ENCODE assay signal across 1 cellular context in genomic region chrX:54044126-54044876, GRCh38.
TF ChIP-seq lines count a peak whose summit lies in the region.

Gene PHF8, minus strand, starts transcription at chrX:54044473. Its CDS starts 1,745 bp downstream, at chrX:54042728.

TF ChIP-seq in K562, 482 proteins besides CTCF, POLR2A, EP300 and RAD21 (continued from another document and continues in another):
- TF ChIP-seq, protein P1, sequence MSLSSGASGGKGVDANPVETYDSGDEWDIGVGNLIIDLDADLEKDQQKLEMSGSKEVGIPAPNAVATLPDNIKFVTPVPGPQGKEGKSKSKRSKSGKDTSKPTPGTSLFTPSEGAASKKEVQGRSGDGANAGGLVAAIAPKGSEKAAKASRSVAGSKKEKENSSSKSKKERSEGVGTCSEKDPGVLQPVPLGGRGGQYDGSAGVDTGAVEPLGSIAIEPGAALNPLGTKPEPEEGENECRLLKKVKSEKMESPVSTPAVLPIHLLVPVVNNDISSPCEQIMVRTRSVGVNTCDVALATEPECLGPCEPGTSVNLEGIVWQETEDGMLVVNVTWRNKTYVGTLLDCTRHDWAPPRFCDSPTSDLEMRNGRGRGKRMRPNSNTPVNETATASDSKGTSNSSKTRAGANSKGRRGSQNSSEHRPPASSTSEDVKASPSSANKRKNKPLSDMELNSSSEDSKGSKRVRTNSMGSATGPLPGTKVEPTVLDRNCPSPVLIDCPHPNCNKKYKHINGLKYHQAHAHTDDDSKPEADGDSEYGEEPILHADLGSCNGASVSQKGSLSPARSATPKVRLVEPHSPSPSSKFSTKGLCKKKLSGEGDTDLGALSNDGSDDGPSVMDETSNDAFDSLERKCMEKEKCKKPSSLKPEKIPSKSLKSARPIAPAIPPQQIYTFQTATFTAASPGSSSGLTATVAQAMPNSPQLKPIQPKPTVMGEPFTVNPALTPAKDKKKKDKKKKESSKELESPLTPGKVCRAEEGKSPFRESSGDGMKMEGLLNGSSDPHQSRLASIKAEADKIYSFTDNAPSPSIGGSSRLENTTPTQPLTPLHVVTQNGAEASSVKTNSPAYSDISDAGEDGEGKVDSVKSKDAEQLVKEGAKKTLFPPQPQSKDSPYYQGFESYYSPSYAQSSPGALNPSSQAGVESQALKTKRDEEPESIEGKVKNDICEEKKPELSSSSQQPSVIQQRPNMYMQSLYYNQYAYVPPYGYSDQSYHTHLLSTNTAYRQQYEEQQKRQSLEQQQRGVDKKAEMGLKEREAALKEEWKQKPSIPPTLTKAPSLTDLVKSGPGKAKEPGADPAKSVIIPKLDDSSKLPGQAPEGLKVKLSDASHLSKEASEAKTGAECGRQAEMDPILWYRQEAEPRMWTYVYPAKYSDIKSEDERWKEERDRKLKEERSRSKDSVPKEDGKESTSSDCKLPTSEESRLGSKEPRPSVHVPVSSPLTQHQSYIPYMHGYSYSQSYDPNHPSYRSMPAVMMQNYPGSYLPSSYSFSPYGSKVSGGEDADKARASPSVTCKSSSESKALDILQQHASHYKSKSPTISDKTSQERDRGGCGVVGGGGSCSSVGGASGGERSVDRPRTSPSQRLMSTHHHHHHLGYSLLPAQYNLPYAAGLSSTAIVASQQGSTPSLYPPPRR (CRISPR knock-in tag; IDR thresholded peaks at IDR 0.05; ENCODE audit: borderline replicate concordance) = no peak
- TF ChIP-seq ATF7 (IDR thresholded peaks at IDR 0.05) (peak; percentile 99), PHTF2 (CRISPR knock-in tag; IDR thresholded peaks at IDR 0.05) (no peak), PRPF4 (IDR thresholded peaks at IDR 0.05; ENCODE audit: insufficient read depth, low read depth, low read length, poor library complexity, severe bottlenecking) (no peak), NR1H2 (CRISPR knock-in tag; IDR thresholded peaks at IDR 0.05) (no peak), TCF7L2 (IDR thresholded peaks at IDR 0.05; ENCODE audit: low read depth, low read length) (no peak), ARID2 (IDR thresholded peaks at IDR 0.05) (no peak), ZBTB40 (IDR thresholded peaks at IDR 0.05) (peak; percentile 100), ZBTB40 (CRISPR knock-in tag; IDR thresholded peaks at IDR 0.05) (peak; percentile 100), TRIM28 (IDR thresholded peaks at IDR 0.05) (no peak), TAF1 (IDR thresholded peaks at IDR 0.05; ENCODE audit: control insufficient read depth, extremely low read depth, insufficient read depth, low read length, severe bottlenecking) (peak; percentile 31), GABPA (tag; conservative IDR thresholded peaks at IDR 0.05; ENCODE audit: low read depth) (peak; percentile 78), HNRNPK (IDR thresholded peaks at IDR 0.05; ENCODE audit: low read depth, low read length, poor library complexity, severe bottlenecking) (no peak), KDM5B (IDR thresholded peaks at IDR 0.05; ENCODE audit: insufficient replicate concordance, low read depth, low read length) (peak; percentile 31), RBM22 (IDR thresholded peaks at IDR 0.05; ENCODE audit: low read depth, low read length, poor library complexity, severe bottlenecking) (no peak), NFIX (CRISPR knock-in tag; IDR thresholded peaks at IDR 0.05; ENCODE audit: low read depth) (no peak), ETV5 (CRISPR knock-in tag; IDR thresholded peaks at IDR 0.05; ENCODE audit: low read depth) (peak; percentile 50; the same call in 1 of the 2 replicates), ARID4B (CRISPR knock-in tag; IDR thresholded peaks at IDR 0.05) (peak; percentile 92), ZBTB8A (IDR thresholded peaks at IDR 0.05; ENCODE audit: partially characterized antibody) (no peak), MCM3 (IDR thresholded peaks at IDR 0.05) (no peak), ARHGAP35 (IDR thresholded peaks at IDR 0.05; ENCODE audit: partially characterized antibody) (no peak), POLR2AphosphoS5 (IDR thresholded peaks at IDR 0.05; ENCODE audit: control insufficient read depth, insufficient read depth, low read depth, low read length) (peak; percentile 51; the same call in 1 of the 2 replicates), TBL1XR1 (IDR thresholded peaks at IDR 0.05; ENCODE audit: low read length in 2 of 2) (peak in 1 of 2 experiments; percentile 37; a peak in 2 of 4 replicates), HNRNPH1 (optimal IDR thresholded peaks at IDR 0.05; ENCODE audit: low read depth, low read length) (no peak), PHF20 (IDR thresholded peaks at IDR 0.05; ENCODE audit: partially characterized antibody) (peak; percentile 89), SMARCB1 (IDR thresholded peaks at IDR 0.05; ENCODE audit: insufficient read length, low read depth) (no peak), ZNF512 (tag; IDR thresholded peaks at IDR 0.05) (no peak), HMGN3 (IDR thresholded peaks at IDR 0.05; ENCODE audit: borderline replicate concordance, extremely low read depth, insufficient read length, low read depth, low read length) (peak; percentile 64), SREBF1 (IDR thresholded peaks at IDR 0.05; ENCODE audit: borderline replicate concordance, low read depth, low read length) (0 out of 2 replicates have a peak, but pooled peaks have one; percentile 44), MAFG (tag; conservative IDR thresholded peaks at IDR 0.05) (no peak)
- TF ChIP-seq, protein P2, sequence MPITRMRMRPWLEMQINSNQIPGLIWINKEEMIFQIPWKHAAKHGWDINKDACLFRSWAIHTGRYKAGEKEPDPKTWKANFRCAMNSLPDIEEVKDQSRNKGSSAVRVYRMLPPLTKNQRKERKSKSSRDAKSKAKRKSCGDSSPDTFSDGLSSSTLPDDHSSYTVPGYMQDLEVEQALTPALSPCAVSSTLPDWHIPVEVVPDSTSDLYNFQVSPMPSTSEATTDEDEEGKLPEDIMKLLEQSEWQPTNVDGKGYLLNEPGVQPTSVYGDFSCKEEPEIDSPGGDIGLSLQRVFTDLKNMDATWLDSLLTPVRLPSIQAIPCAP (CRISPR knock-in tag; IDR thresholded peaks at IDR 0.05; ENCODE audit: borderline replicate concordance) = no peak
- TF ChIP-seq, protein P3, sequence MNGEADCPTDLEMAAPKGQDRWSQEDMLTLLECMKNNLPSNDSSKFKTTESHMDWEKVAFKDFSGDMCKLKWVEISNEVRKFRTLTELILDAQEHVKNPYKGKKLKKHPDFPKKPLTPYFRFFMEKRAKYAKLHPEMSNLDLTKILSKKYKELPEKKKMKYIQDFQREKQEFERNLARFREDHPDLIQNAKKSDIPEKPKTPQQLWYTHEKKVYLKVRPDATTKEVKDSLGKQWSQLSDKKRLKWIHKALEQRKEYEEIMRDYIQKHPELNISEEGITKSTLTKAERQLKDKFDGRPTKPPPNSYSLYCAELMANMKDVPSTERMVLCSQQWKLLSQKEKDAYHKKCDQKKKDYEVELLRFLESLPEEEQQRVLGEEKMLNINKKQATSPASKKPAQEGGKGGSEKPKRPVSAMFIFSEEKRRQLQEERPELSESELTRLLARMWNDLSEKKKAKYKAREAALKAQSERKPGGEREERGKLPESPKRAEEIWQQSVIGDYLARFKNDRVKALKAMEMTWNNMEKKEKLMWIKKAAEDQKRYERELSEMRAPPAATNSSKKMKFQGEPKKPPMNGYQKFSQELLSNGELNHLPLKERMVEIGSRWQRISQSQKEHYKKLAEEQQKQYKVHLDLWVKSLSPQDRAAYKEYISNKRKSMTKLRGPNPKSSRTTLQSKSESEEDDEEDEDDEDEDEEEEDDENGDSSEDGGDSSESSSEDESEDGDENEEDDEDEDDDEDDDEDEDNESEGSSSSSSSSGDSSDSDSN (IDR thresholded peaks at IDR 0.05; ENCODE audit: borderline replicate concordance in 1 of 2, low read depth in 2 of 2, low read length in 2 of 2) = peak; percentile 97 to 99
- TF ChIP-seq, protein P4, sequence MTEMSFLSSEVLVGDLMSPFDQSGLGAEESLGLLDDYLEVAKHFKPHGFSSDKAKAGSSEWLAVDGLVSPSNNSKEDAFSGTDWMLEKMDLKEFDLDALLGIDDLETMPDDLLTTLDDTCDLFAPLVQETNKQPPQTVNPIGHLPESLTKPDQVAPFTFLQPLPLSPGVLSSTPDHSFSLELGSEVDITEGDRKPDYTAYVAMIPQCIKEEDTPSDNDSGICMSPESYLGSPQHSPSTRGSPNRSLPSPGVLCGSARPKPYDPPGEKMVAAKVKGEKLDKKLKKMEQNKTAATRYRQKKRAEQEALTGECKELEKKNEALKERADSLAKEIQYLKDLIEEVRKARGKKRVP (CRISPR knock-in tag; IDR thresholded peaks at IDR 0.05) = no peak
